9 cellular contexts compared by ENCODE assay signal in the genomic region with DNA sequence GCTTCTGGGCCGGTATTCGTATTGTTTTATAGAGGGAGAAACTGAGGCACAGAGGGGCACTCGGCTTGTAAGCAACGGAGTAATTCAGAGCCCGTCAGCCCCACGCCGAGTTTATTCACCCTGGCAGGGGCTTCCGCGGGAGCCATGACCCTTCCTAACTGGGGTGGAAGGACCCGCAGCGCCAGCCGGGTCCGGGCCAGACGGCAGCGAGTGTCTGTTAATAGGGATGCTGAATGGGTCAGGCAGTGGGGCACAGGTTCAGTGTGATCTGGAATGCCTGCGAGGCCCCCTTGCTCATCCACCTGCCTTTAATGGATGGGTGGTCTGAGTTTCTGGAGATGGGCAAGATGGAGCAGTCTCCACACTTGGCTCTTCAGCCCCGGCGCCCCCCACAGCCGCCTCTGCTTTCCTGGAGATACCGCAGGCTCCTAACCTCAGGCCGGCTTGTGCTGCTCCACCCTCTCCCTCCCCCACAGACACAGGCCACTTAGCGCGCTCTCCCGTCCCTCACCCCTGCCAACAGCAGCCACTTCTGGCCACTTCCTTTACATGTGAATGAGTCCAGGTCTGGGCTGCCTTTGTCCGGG.
DNase-seq lines count a peak whose midpoint lies in the region; ATAC-seq and TF ChIP-seq lines count a peak whose summit lies in the region.
"Had no signal": no experiment of that assay in that cellular context is flagged by ENCODE, and none has a peak within 500 bp of the region (broad histone marks: within the 10 kb centered on the region; RNA-seq: fewer than 3 reads in every experiment).

No MANE protein-coding gene starts in this region.

- peaks cover 4% of the 10 kb centered on the region for H3K36me3 Mint-ChIP-seq in CD8-positive, alpha-beta T cell
- peaks cover 4% of the 10 kb centered on the region for H3K36me3 Mint-ChIP-seq in natural killer cell treated with Interleukin-12 subunit alpha and Interleukin-12 subunit beta and Interleukin-15 and Interleukin-18, amount 100 ng/mL, for 72 hours

- no peaks in the 10 kb centered on the region for H3K9me3 Mint-ChIP-seq in CD8-positive, alpha-beta T cell
- peaks cover 13% of the 10 kb centered on the region for H3K9me3 Mint-ChIP-seq in natural killer cell treated with Interleukin-12 subunit alpha and Interleukin-12 subunit beta and Interleukin-15 and Interleukin-18, amount 100 ng/mL, for 72 hours

- H3K36me3 ChIP-seq in CD8-positive, alpha-beta T cell (ENCODE audit: insufficient read depth, low read length) = no peaks in the 10 kb centered on the region
- H3K36me3 ChIP-seq in NT2/D1 (ENCODE audit: insufficient read depth, insufficient read length, low read length) (no peaks in the 10 kb centered on the region), adrenal gland (replicated peaks in 1 of 2) (no peaks in the 10 kb centered on the region)

- 31 to 41% (median 36%) methylated on average over 18 to 25 of the region's 25 CpGs for WGBS in adrenal gland, 4 donors

- ATAC-seq in CD8-positive, alpha-beta T cell = peak; percentile 11
- ATAC-seq in natural killer cell treated with Interleukin-12 subunit alpha and Interleukin-12 subunit beta and Interleukin-15 and Interleukin-18, amount 100 ng/mL, for 72 hours = peak; percentile 74 to 81
- no peak for ATAC-seq in HG03439 (IDR thresholded peaks at IDR 0.05; ENCODE audit: unreplicated experiment)

- POLR2A ChIA-PET in CD8-positive, alpha-beta T cell (lab: Charles Lee) = no interaction called here
- POLR2A ChIA-PET in RWPE1 (lab: Yijun Ruan, JAX; ENCODE audit: low non-redundant PET) = no interaction called here

- no peaks in the 10 kb centered on the region for H3K27me3 ChIP-seq in CD8-positive, alpha-beta T cell (ENCODE audit: insufficient read depth, low read length)
- H3K27me3 ChIP-seq in NT2/D1 (ENCODE audit: insufficient read depth, insufficient read length) (peaks cover 51% of the 10 kb centered on the region), dorsolateral prefrontal cortex (peaks cover 0 to 25% (median 0%) of the 10 kb centered on the region in 45 donors), adrenal gland (peaks cover 8% of the 10 kb centered on the region)

- peak in 3 of 7 experiments; percentile 30 to 58 (median 42) for DNase-seq in CD8-positive, alpha-beta T cell
- peak; percentile 75 for DNase-seq in NT2/D1 (ENCODE audit: low read depth, low spot score)
- peak in 4 of 10 donors; percentile 16 to 55 (median 34) for DNase-seq in dorsolateral prefrontal cortex
- DNase-seq in natural killer cell treated with Interleukin-12 subunit alpha and Interleukin-12 subunit beta and Interleukin-15 and Interleukin-18, amount 100 ng/mL, for 72 hours (ENCODE audit: low spot score) = peak; percentile 90
- no peak for DNase-seq in RWPE1 (ENCODE audit: low spot score)
- no peak for DNase-seq in NCI-H2171 (lab: John Stamatoyannopoulos, UW)
- DNase-seq in adrenal gland = no peak
- DNase-seq: cortex of kidney had no signal

- TF ChIP-seq POLR2A in adrenal gland (IDR thresholded peaks at IDR 0.05) = no peak

- no peak for TF ChIP-seq CTCF in CD8-positive, alpha-beta T cell (IDR thresholded peaks at IDR 0.05)
- TF ChIP-seq CTCF in dorsolateral prefrontal cortex (IDR thresholded peaks at IDR 0.05 in 54 of 56, conservative IDR thresholded peaks at IDR 0.05 in 2 of 56; ENCODE audit: low read depth in 1 of 56, partially characterized antibody in 56 of 56) (no peak), RWPE1 (conservative IDR thresholded peaks at IDR 0.05; ENCODE audit: low read depth) (no peak), adrenal gland (IDR thresholded peaks at IDR 0.05) (no peak)

- peaks cover 59% of the 10 kb centered on the region for H3K4me1 Mint-ChIP-seq in CD8-positive, alpha-beta T cell (ENCODE audit: low read depth)
- peaks cover 64 to 71% of the 10 kb centered on the region in 2 donors for H3K4me1 Mint-ChIP-seq in natural killer cell treated with Interleukin-12 subunit alpha and Interleukin-12 subunit beta and Interleukin-15 and Interleukin-18, amount 100 ng/mL, for 72 hours (ENCODE audit: low read depth in 2 of 2)

- intact Hi-C loops in CD8-positive, alpha-beta T cell (cut with DNase I, micrococcal nuclease) = loop anchor here (2.0 to 10.0 kb wide), 4 partner anchors 14 to 300 kb away; a partner anchor contains a TSS
- intact Hi-C loops in dorsolateral prefrontal cortex (cut with DNase I) = loop anchor here in 1 of 2 donors (10.0 kb wide), 1 partner anchor 192 kb away; no protein-coding TSS in a partner anchor
- intact Hi-C loops in adrenal gland (cut with DNase I) = no loop called here

- H3K27ac Mint-ChIP-seq in CD8-positive, alpha-beta T cell = peak overlapping the region; percentile 92
- peak overlapping the region; percentile 87 to 95 for H3K27ac Mint-ChIP-seq in natural killer cell treated with Interleukin-12 subunit alpha and Interleukin-12 subunit beta and Interleukin-15 and Interleukin-18, amount 100 ng/mL, for 72 hours

- peaks cover 51% of the 10 kb centered on the region for H3K4me1 ChIP-seq in CD8-positive, alpha-beta T cell (ENCODE audit: insufficient read depth, low read length)
- H3K4me1 ChIP-seq in NT2/D1 (ENCODE audit: insufficient read depth, insufficient read length) (peaks cover 9% of the 10 kb centered on the region), adrenal gland (replicated peaks in 1 of 2) (peaks cover 12 to 14% of the 10 kb centered on the region in 2 donors)

- H3K9me3 ChIP-seq in CD8-positive, alpha-beta T cell (ENCODE audit: low read length) = no peaks in the 10 kb centered on the region
- H3K9me3 ChIP-seq in NT2/D1 (ENCODE audit: insufficient read depth, low read length) (no peaks in the 10 kb centered on the region), adrenal gland (replicated peaks in 1 of 3) (no peaks in the 10 kb centered on the region)

- H3K9ac ChIP-seq in NT2/D1 (ENCODE audit: insufficient read length, low read depth) = peak overlapping the region; percentile 77

- CTCF ChIA-PET in CD8-positive, alpha-beta T cell (lab: Charles Lee) = no interaction called here
- CTCF ChIA-PET in RWPE1 (lab: Yijun Ruan, JAX) = no interaction called here

- peak overlapping the region; percentile 90 for H3K4me3 Mint-ChIP-seq in CD8-positive, alpha-beta T cell
- H3K4me3 Mint-ChIP-seq in natural killer cell treated with Interleukin-12 subunit alpha and Interleukin-12 subunit beta and Interleukin-15 and Interleukin-18, amount 100 ng/mL, for 72 hours = peak overlapping the region; percentile 85

- H3K27ac ChIP-seq in CD8-positive, alpha-beta T cell (ENCODE audit: low read depth, low read length) = peak overlapping the region; percentile 44
- H3K27ac ChIP-seq in dorsolateral prefrontal cortex (peak overlapping the region in 58 of 59 donors; percentile 6 to 95 (median 88)), RWPE1 (no peak overlapping the region), adrenal gland (peak overlapping the region in 1 of 5 donors; percentile 81)

- H3K4me3 ChIP-seq in CD8-positive, alpha-beta T cell (ENCODE audit: low read depth, low read length) = peak overlapping the region; percentile 61
- peak overlapping the region; percentile 55 for H3K4me3 ChIP-seq in NT2/D1 (ENCODE audit: insufficient read length, low read depth)
- H3K4me3 ChIP-seq in dorsolateral prefrontal cortex = peak overlapping the region; percentile 46 to 85 (median 69)
- peak overlapping the region in 1 of 4 donors; percentile 61 for H3K4me3 ChIP-seq in adrenal gland

- H3K27me3 Mint-ChIP-seq in CD8-positive, alpha-beta T cell (ENCODE audit: low read depth) = peaks cover 4% of the 10 kb centered on the region
- H3K27me3 Mint-ChIP-seq in natural killer cell treated with Interleukin-12 subunit alpha and Interleukin-12 subunit beta and Interleukin-15 and Interleukin-18, amount 100 ng/mL, for 72 hours = peaks cover 4 to 6% of the 10 kb centered on the region in 2 donors

Comparison
In these comparisons a context has a peak if more than half of its experiments do, and no peak if none do; other contexts are left out.
1. DNase-seq: peak in NT2/D1 (single experiment) and natural killer cell treated with Interleukin-12 subunit alpha and Interleukin-12 subunit beta and Interleukin-15 and Interleukin-18, amount 100 ng/mL, for 72 hours (single experiment); none in RWPE1 (single experiment), NCI-H2171 (single experiment) and adrenal gland (0 of 7).
2. intact Hi-C loops: an anchor here in CD8-positive, alpha-beta T cell (2.0 to 10.0 kb wide); none called in adrenal gland.